ENCODE assay signal across 10 cellular contexts in genomic region chrX:152700390-152700789, GRCh38. TPM values are rescaled to one million over a fixed set of nuclear protein-coding genes. Genes with fewer than 3 reads are reported as not detected.
"Had no signal": no experiment of that assay in that cellular context is flagged by ENCODE, and none has a peak within 500 bp of the region (broad histone marks: within the 10 kb centered on the region; RNA-seq: fewer than 3 reads in every experiment).

No MANE protein-coding gene starts in this region.

RNA-seq across cellular contexts. Expression of gene MAGEA3, which starts 1.8 kb away (rescaled TPM):
- total RNA-seq: activated B cell treated with CpG ODN at 0.5 μM for 24 hours; activated CD8-positive, alpha-beta T cell treated with anti-CD3 and anti-CD28 coated beads for 36 hours; activated naive CD8-positive, alpha-beta T cell treated with anti-CD3 and anti-CD28 coated beads, Interleukin-2, amount 10 ng/mL, durations not matched to agents 7 days and 5 days; activated T-helper 2 cell treated with anti-CD3 and anti-CD28 coated beads, Interferon-gamma antibody, Interleukin-2, Interleukin-4, amounts not matched to agents 10 μg/mL and 5 μg/mL and 100 μg/mL, durations not matched to agents 14 hours and 24 hours and 36 hours; body of pancreas; breast epithelium; T-helper 17 cell had no signal
- polyA plus RNA-seq: adipose tissue had no signal

RNA-seq across cellular contexts. Expression of gene CSAG2, which starts 8.7 kb away (rescaled TPM):
- total RNA-seq: activated B cell treated with CpG ODN at 0.5 μM for 24 hours; activated CD8-positive, alpha-beta T cell treated with anti-CD3 and anti-CD28 coated beads for 36 hours; activated T-helper 2 cell treated with anti-CD3 and anti-CD28 coated beads, Interferon-gamma antibody, Interleukin-2, Interleukin-4, amounts not matched to agents 10 μg/mL and 5 μg/mL and 100 μg/mL, durations not matched to agents 14 hours and 24 hours and 36 hours; astrocyte; body of pancreas; breast epithelium; T-cell; T-helper 17 cell had no signal
- polyA plus RNA-seq: adipose tissue had no signal

RNA-seq across cellular contexts. Expression of gene MAGEA2B, which starts 14.0 kb away (rescaled TPM):
- total RNA-seq: activated B cell treated with CpG ODN at 0.5 μM for 24 hours; activated CD8-positive, alpha-beta T cell treated with anti-CD3 and anti-CD28 coated beads for 36 hours; activated naive CD8-positive, alpha-beta T cell treated with anti-CD3 and anti-CD28 coated beads, Interleukin-2, amount 10 ng/mL, durations not matched to agents 7 days and 5 days; activated T-helper 2 cell treated with anti-CD3 and anti-CD28 coated beads, Interferon-gamma antibody, Interleukin-2, Interleukin-4, amounts not matched to agents 10 μg/mL and 5 μg/mL and 100 μg/mL, durations not matched to agents 14 hours and 24 hours and 36 hours; body of pancreas; breast epithelium; T-cell; T-helper 17 cell had no signal
- polyA plus RNA-seq: adipose tissue had no signal

RNA-seq across cellular contexts. Expression of gene CSAG1, which starts 33.1 kb away (rescaled TPM):
- total RNA-seq: activated B cell treated with CpG ODN at 0.5 μM for 24 hours; activated CD8-positive, alpha-beta T cell treated with anti-CD3 and anti-CD28 coated beads for 36 hours; activated naive CD8-positive, alpha-beta T cell treated with anti-CD3 and anti-CD28 coated beads, Interleukin-2, amount 10 ng/mL, durations not matched to agents 7 days and 5 days; activated T-helper 2 cell treated with anti-CD3 and anti-CD28 coated beads, Interferon-gamma antibody, Interleukin-2, Interleukin-4, amounts not matched to agents 10 μg/mL and 5 μg/mL and 100 μg/mL, durations not matched to agents 14 hours and 24 hours and 36 hours; body of pancreas; breast epithelium; T-cell; T-helper 17 cell had no signal
- polyA plus RNA-seq: adipose tissue had no signal

RNA-seq across cellular contexts. Expression of gene MAGEA12, which starts 33.2 kb away (rescaled TPM):
- total RNA-seq: activated B cell treated with CpG ODN at 0.5 μM for 24 hours; activated CD8-positive, alpha-beta T cell treated with anti-CD3 and anti-CD28 coated beads for 36 hours; activated naive CD8-positive, alpha-beta T cell treated with anti-CD3 and anti-CD28 coated beads, Interleukin-2, amount 10 ng/mL, durations not matched to agents 7 days and 5 days; activated T-helper 2 cell treated with anti-CD3 and anti-CD28 coated beads, Interferon-gamma antibody, Interleukin-2, Interleukin-4, amounts not matched to agents 10 μg/mL and 5 μg/mL and 100 μg/mL, durations not matched to agents 14 hours and 24 hours and 36 hours; body of pancreas; breast epithelium; T-helper 17 cell had no signal
- polyA plus RNA-seq: adipose tissue had no signal
